ENCODE assay signal across 16 cellular contexts in genomic region chr3:128591728-128592426, GRCh38. TPM values are rescaled to one million over a fixed set of nuclear protein-coding genes. Genes with fewer than 3 reads are reported as not detected.
DNase-seq lines count a peak whose midpoint lies in the region; ATAC-seq and TF ChIP-seq lines count a peak whose summit lies in the region.
"Had no signal": no experiment of that assay in that cellular context is flagged by ENCODE, and none has a peak within 500 bp of the region (broad histone marks: within the 10 kb centered on the region; RNA-seq: fewer than 3 reads in every experiment).

No MANE protein-coding gene starts in this region.

- ATAC-seq in lower lobe of right lung = peak; percentile 61 to 67
- no peak for ATAC-seq in stimulated activated naive B cell treated with anti-CD40 and anti-IgM and Interleukin-4, amounts not matched to agents 10 μg/mL and 1 μg/mL and 100 μg/mL, for 72 hours (replicated peaks)

- H3K36me3 Mint-ChIP-seq in stimulated activated naive B cell treated with anti-CD40 and anti-IgM and Interleukin-4, amounts not matched to agents 10 μg/mL and 1 μg/mL and 100 μg/mL, for 72 hours = peaks cover 0 to 5% of the 10 kb centered on the region in 2 donors

- H3K27ac ChIP-seq in lower lobe of right lung = no peak overlapping the region
- H3K27ac ChIP-seq: dorsolateral prefrontal cortex, testis had no signal

- no peaks in the 10 kb centered on the region for H3K36me3 ChIP-seq in lower lobe of right lung

- no peaks in the 10 kb centered on the region for H3K27me3 ChIP-seq in lower lobe of right lung (ENCODE audit: low read depth)
- H3K27me3 ChIP-seq: testis had no signal

- H3K4me1 Mint-ChIP-seq in stimulated activated naive B cell treated with anti-CD40 and anti-IgM and Interleukin-4, amounts not matched to agents 10 μg/mL and 1 μg/mL and 100 μg/mL, for 72 hours = peaks cover 0 to 10% of the 10 kb centered on the region in 2 donors

- no peak overlapping the region for H3K27ac Mint-ChIP-seq in stimulated activated naive B cell treated with anti-CD40 and anti-IgM and Interleukin-4, amounts not matched to agents 10 μg/mL and 1 μg/mL and 100 μg/mL, for 72 hours
- H3K27ac Mint-ChIP-seq: memory B cell had no signal

- peaks cover 0 to 5% of the 10 kb centered on the region in 2 donors for H3K9me3 Mint-ChIP-seq in stimulated activated naive B cell treated with anti-CD40 and anti-IgM and Interleukin-4, amounts not matched to agents 10 μg/mL and 1 μg/mL and 100 μg/mL, for 72 hours

- TF ChIP-seq CTCF in lower lobe of right lung (IDR thresholded peaks at IDR 0.05) = no peak

- H3K4me1 ChIP-seq in lower lobe of right lung = no peaks in the 10 kb centered on the region
- H3K4me1 ChIP-seq: testis had no signal

- H3K9me3 ChIP-seq in lower lobe of right lung = no peaks in the 10 kb centered on the region
- H3K9me3 ChIP-seq: testis had no signal

- H3K4me3 Mint-ChIP-seq in stimulated activated naive B cell treated with anti-CD40 and anti-IgM and Interleukin-4, amounts not matched to agents 10 μg/mL and 1 μg/mL and 100 μg/mL, for 72 hours = no peak overlapping the region
- H3K4me3 Mint-ChIP-seq: memory B cell had no signal

- intact Hi-C loops in lower lobe of right lung (cut with DNase I) = no loop called here

- DNase-seq in ELR (ENCODE audit: low read depth) = peak; percentile 33
- peak; percentile 89 for DNase-seq in MV-4-11 (lab: John Stamatoyannopoulos, UW)
- peak; percentile 18 to 31 for DNase-seq in activated CD4-positive, alpha-beta T cell treated with anti-CD3 and anti-CD28 coated beads, Interleukin-2, amount 50 U/mL, for 48 hours
- no peak for DNase-seq in lower lobe of right lung
- DNase-seq in NCI-H1092 treated with DMSO at 0.1 percent for 48 hours (lab: John Stamatoyannopoulos, UW) = no peak
- DNase-seq in NK-92 (lab: John Stamatoyannopoulos, UW; ENCODE audit: unreplicated experiment) = no peak
- DNase-seq in stimulated activated naive B cell treated with anti-CD40 and anti-IgM and Interleukin-4, amounts not matched to agents 10 μg/mL and 1 μg/mL and 100 μg/mL, for 72 hours = no peak
- no peak for DNase-seq in anterior cingulate cortex (lab: John Stamatoyannopoulos, UW)
- DNase-seq: COR-L47, dorsolateral prefrontal cortex, HCEC 1CT, NCI-H2171, OCI-M1, testis had no signal

- H3K27me3 Mint-ChIP-seq in stimulated activated naive B cell treated with anti-CD40 and anti-IgM and Interleukin-4, amounts not matched to agents 10 μg/mL and 1 μg/mL and 100 μg/mL, for 72 hours = no peaks in the 10 kb centered on the region
- H3K27me3 Mint-ChIP-seq: memory B cell had no signal

- no peak overlapping the region for H3K4me3 ChIP-seq in lower lobe of right lung
- H3K4me3 ChIP-seq: dorsolateral prefrontal cortex, smooth muscle cell, testis had no signal

RNA-seq across cellular contexts. Expression of gene RPN1, which starts 58.7 kb away (rescaled TPM):
- total RNA-seq in lower lobe of right lung = 198 TPM

Comparison
In these comparisons a context has a peak if more than half of its experiments do, and no peak if none do; other contexts are left out.
1. DNase-seq: peak in ELR (single experiment), MV-4-11 (single experiment) and activated CD4-positive, alpha-beta T cell treated with anti-CD3 and anti-CD28 coated beads, Interleukin-2, amount 50 U/mL, for 48 hours (2 of 2); none in lower lobe of right lung (single experiment), NCI-H1092 treated with DMSO at 0.1 percent for 48 hours (single experiment), NK-92 (single experiment), stimulated activated naive B cell treated with anti-CD40 and anti-IgM and Interleukin-4, amounts not matched to agents 10 μg/mL and 1 μg/mL and 100 μg/mL, for 72 hours (single experiment) and anterior cingulate cortex (0 of 58).
2. ATAC-seq: peak in lower lobe of right lung (2 of 2); none in stimulated activated naive B cell treated with anti-CD40 and anti-IgM and Interleukin-4, amounts not matched to agents 10 μg/mL and 1 μg/mL and 100 μg/mL, for 72 hours (0 of 2).